ENCODE assay signal across 9 cellular contexts in the genomic region with DNA sequence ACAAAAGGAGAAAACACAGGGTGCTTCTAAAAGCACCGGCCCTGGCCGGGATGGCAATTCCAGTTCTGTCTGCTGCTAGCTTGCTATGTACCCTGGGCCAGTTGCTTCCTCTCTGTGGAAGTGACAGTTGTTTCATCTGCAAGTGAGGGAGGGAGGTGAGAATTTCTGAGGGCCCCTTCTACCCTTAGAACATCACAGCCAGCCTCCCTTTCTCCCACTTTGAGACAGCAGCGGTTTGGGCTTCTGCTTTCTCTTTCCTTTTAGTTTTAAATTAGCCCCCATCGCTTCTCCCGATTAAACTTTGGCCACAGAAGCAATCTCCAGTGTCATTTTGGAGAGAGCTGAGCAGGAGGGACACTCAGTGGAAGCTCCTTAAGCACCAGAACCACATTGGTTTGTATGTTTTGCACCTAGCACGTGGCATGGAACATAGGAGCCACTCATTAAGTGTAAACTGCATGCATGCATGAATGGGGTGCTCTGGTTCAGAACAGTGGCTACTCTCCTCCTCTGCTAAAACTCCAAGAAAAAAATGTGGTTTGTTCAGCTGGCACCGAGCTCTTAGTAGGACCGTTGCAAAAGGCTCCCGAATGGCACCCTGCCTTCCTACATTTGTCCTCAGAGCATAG. TPM values are rescaled to one million over a fixed set of nuclear protein-coding genes. Genes with fewer than 3 reads are reported as not detected.
DNase-seq lines count a peak whose midpoint lies in the region; ATAC-seq and TF ChIP-seq lines count a peak whose summit lies in the region.
"Had no signal": no experiment of that assay in that cellular context is flagged by ENCODE, and none has a peak within 500 bp of the region (broad histone marks: within the 10 kb centered on the region; RNA-seq: fewer than 3 reads in every experiment).

No MANE protein-coding gene starts in this region.

- intact Hi-C loops in activated CD4-positive, alpha-beta T cell treated with anti-CD3 and anti-CD28 coated beads, Interleukin-2, amount 10 ng/mL, durations not matched to agents 24 days and 14 days (cut with micrococcal nuclease): loop anchor here (1.0 to 5.0 kb wide), 2 partner anchors 20 to 686 kb away; a partner anchor contains a TSS
- intact Hi-C loops in lower leg skin (cut with DNase I; ENCODE audit: low total_unique reads): no loop called here

- H3K4me3 ChIP-seq in lower leg skin (ENCODE audit: low read depth, poor library complexity, severe bottlenecking): no peak overlapping the region

- TF ChIP-seq CTCF in lower leg skin (IDR thresholded peaks at IDR 0.05): no peak

- no peaks in the 10 kb centered on the region for H3K9me3 ChIP-seq in T-helper 17 cell (ENCODE audit: control insufficient read depth, low read length, poor library complexity, severe bottlenecking)

- no peaks in the 10 kb centered on the region for H3K27me3 Mint-ChIP-seq in activated CD4-positive, alpha-beta T cell treated with anti-CD3 and anti-CD28 coated beads, Interleukin-2, amount 10 ng/mL, durations not matched to agents 24 days and 14 days
- H3K27me3 Mint-ChIP-seq in T-helper 17 cell: no peaks in the 10 kb centered on the region

- H3K9me3 Mint-ChIP-seq in activated CD4-positive, alpha-beta T cell treated with anti-CD3 and anti-CD28 coated beads, Interleukin-2, amount 10 ng/mL, durations not matched to agents 24 days and 14 days: no peaks in the 10 kb centered on the region
- H3K9me3 Mint-ChIP-seq in stimulated activated effector memory CD8-positive, alpha-beta T cell treated with anti-CD3 and anti-CD28 coated beads, Interleukin-12 subunit alpha, Interleukin-12 subunit beta, amount 100 ng/mL, for 72 hours: no peaks in the 10 kb centered on the region

- peak; percentile 54 for ATAC-seq in HG02798 (IDR thresholded peaks at IDR 0.05; ENCODE audit: poor library complexity, unreplicated experiment)
- ATAC-seq in T-helper 17 cell: no peak
- ATAC-seq in stimulated activated effector memory CD8-positive, alpha-beta T cell treated with anti-CD3 and anti-CD28 coated beads, Interleukin-12 subunit alpha, Interleukin-12 subunit beta, amount 100 ng/mL, for 72 hours: peak; percentile 72
- ATAC-seq in esophagus mucosa: no peak

- H3K27ac Mint-ChIP-seq in activated CD4-positive, alpha-beta T cell treated with anti-CD3 and anti-CD28 coated beads, Interleukin-2, amount 10 ng/mL, durations not matched to agents 24 days and 14 days: peak overlapping the region; percentile 76
- peak overlapping the region; percentile 96 for H3K27ac Mint-ChIP-seq in T-helper 17 cell
- peak overlapping the region; percentile 71 for H3K27ac Mint-ChIP-seq in stimulated activated effector memory CD8-positive, alpha-beta T cell treated with anti-CD3 and anti-CD28 coated beads, Interleukin-12 subunit alpha, Interleukin-12 subunit beta, amount 100 ng/mL, for 72 hours

- no peak for TF ChIP-seq POLR2A in lower leg skin (IDR thresholded peaks at IDR 0.05)

- H3K4me1 Mint-ChIP-seq in activated CD4-positive, alpha-beta T cell treated with anti-CD3 and anti-CD28 coated beads, Interleukin-2, amount 10 ng/mL, durations not matched to agents 24 days and 14 days: peaks cover 68% of the 10 kb centered on the region
- peaks cover 48% of the 10 kb centered on the region for H3K4me1 Mint-ChIP-seq in T-helper 17 cell
- H3K4me1 Mint-ChIP-seq in stimulated activated effector memory CD8-positive, alpha-beta T cell treated with anti-CD3 and anti-CD28 coated beads, Interleukin-12 subunit alpha, Interleukin-12 subunit beta, amount 100 ng/mL, for 72 hours: peaks cover 83% of the 10 kb centered on the region

- H3K36me3 Mint-ChIP-seq in activated CD4-positive, alpha-beta T cell treated with anti-CD3 and anti-CD28 coated beads, Interleukin-2, amount 10 ng/mL, durations not matched to agents 24 days and 14 days (ENCODE audit: low read depth): peaks cover 38% of the 10 kb centered on the region
- peaks cover 4% of the 10 kb centered on the region for H3K36me3 Mint-ChIP-seq in T-helper 17 cell (ENCODE audit: low read depth)
- H3K36me3 Mint-ChIP-seq in stimulated activated effector memory CD8-positive, alpha-beta T cell treated with anti-CD3 and anti-CD28 coated beads, Interleukin-12 subunit alpha, Interleukin-12 subunit beta, amount 100 ng/mL, for 72 hours: peaks cover 94% of the 10 kb centered on the region

- peak overlapping the region; percentile 50 for H3K4me3 Mint-ChIP-seq in activated CD4-positive, alpha-beta T cell treated with anti-CD3 and anti-CD28 coated beads, Interleukin-2, amount 10 ng/mL, durations not matched to agents 24 days and 14 days
- peak overlapping the region; percentile 71 for H3K4me3 Mint-ChIP-seq in T-helper 17 cell
- peak overlapping the region; percentile 41 for H3K4me3 Mint-ChIP-seq in stimulated activated effector memory CD8-positive, alpha-beta T cell treated with anti-CD3 and anti-CD28 coated beads, Interleukin-12 subunit alpha, Interleukin-12 subunit beta, amount 100 ng/mL, for 72 hours

- WGBS in lower leg skin, 2 donors: 78 to 82% methylated on average over 9 of the region's 9 CpGs

- DNase-seq in activated CD4-positive, alpha-beta T cell treated with anti-CD3 and anti-CD28 coated beads, Interleukin-2, amount 10 ng/mL, durations not matched to agents 24 days and 14 days: peak; percentile 79
- no peak for DNase-seq in activated CD4-positive, alpha-beta T cell treated with anti-CD3 and anti-CD28 coated beads, Interleukin-2, amount 50 U/mL, for 1 hour
- DNase-seq in T-helper 17 cell (no peak), amniotic stem cell (lab: John Stamatoyannopoulos, UW) (no peak), lower leg skin (ENCODE audit: low spot score in 2 of 2) (no peak)
- DNase-seq in stimulated activated effector memory CD8-positive, alpha-beta T cell treated with anti-CD3 and anti-CD28 coated beads, Interleukin-12 subunit alpha, Interleukin-12 subunit beta, amount 100 ng/mL, for 72 hours (ENCODE audit: low spot score in 2 of 2): peak in 1 of 2 donors; percentile 76
- DNase-seq: activated effector memory CD4-positive, alpha-beta T cell treated with Interleukin-2 at 50 U/mL for 16 hours had no signal

RNA-seq across cellular contexts. Expression of a gene that starts 17.5 kb away (rescaled TPM):
- total RNA-seq in activated CD4-positive, alpha-beta T cell treated with anti-CD3 and anti-CD28 coated beads, Interleukin-2, amount 10 ng/mL, durations not matched to agents 24 days and 14 days: 345 and 360 TPM in 2 replicates
- total RNA-seq in T-helper 17 cell: 100 to 1,000 TPM; 227 to 245 TPM
- 71.5 TPM for total RNA-seq in esophagus mucosa
- 100 to 1,000 TPM in 1 of 4 donors, 10 to 100 TPM in 3; 91.2 to 123 (median 98.1) TPM for total RNA-seq in lower leg skin

RNA-seq across cellular contexts. Expression of a gene that starts 59.3 kb away (rescaled TPM):
- 314 and 315 TPM in 2 replicates for total RNA-seq in activated CD4-positive, alpha-beta T cell treated with anti-CD3 and anti-CD28 coated beads, Interleukin-2, amount 10 ng/mL, durations not matched to agents 24 days and 14 days
- total RNA-seq in T-helper 17 cell (100 to 1,000 TPM; 258 to 307 TPM), esophagus mucosa (10.8 TPM), lower leg skin (10 to 100 TPM; 34.2 to 68.4 (median 43.3) TPM)

Comparison
In these comparisons a context has a peak if more than half of its experiments do, and no peak if none do; other contexts are left out.
1. ATAC-seq: peak in HG02798 (single experiment) and stimulated activated effector memory CD8-positive, alpha-beta T cell treated with anti-CD3 and anti-CD28 coated beads, Interleukin-12 subunit alpha, Interleukin-12 subunit beta, amount 100 ng/mL, for 72 hours (single experiment); none in T-helper 17 cell (single experiment) and esophagus mucosa (single experiment).
2. Peak in every context shown above with its lines, with median percentiles within 50 percentile points of each other: H3K27ac Mint-ChIP-seq and H3K4me3 Mint-ChIP-seq.